Comparison of ENCODE assay signal across 14 cellular contexts in genomic region chr15:35753486-35753885, GRCh38.
DNase-seq lines count a peak whose midpoint lies in the region; ATAC-seq and TF ChIP-seq lines count a peak whose summit lies in the region.
"Had no signal": no experiment of that assay in that cellular context is flagged by ENCODE, and none has a peak within 500 bp of the region (broad histone marks: within the 10 kb centered on the region; RNA-seq: fewer than 3 reads in every experiment).

No MANE protein-coding gene starts in this region.

- no peak overlapping the region for H3K27ac ChIP-seq in OCI-LY7 (ENCODE audit: low read depth, low read length, poor library complexity, severe bottlenecking)
- H3K27ac ChIP-seq: lower lobe of right lung, neural progenitor cell had no signal

- BruUV-seq in OCI-LY7 (replicated peaks; lab: Mats Ljungman, UMichigan) = no TSS peak

- no peak for ATAC-seq in HG03439 (IDR thresholded peaks at IDR 0.05; ENCODE audit: unreplicated experiment)
- ATAC-seq: lower lobe of right lung; stimulated activated naive CD8-positive, alpha-beta T cell treated with anti-CD3 and anti-CD28 coated beads, Interleukin-15, amount 100 ng/mL, for 72 hours had no signal

- no peak overlapping the region for H2AFZ ChIP-seq in OCI-LY7 (ENCODE audit: low read length)
- H2AFZ ChIP-seq: neural progenitor cell had no signal

- no peak overlapping the region for H3K4me2 ChIP-seq in OCI-LY7 (ENCODE audit: low read length)
- H3K4me2 ChIP-seq: neural progenitor cell had no signal

- in situ Hi-C loops in SK-MEL-5 (cut with HindIII; ENCODE audit: low pct_unique_long_range_greater_than_20kb, low sequenced_read_pairs) = no loop called here

- CTCF ChIA-PET in OCI-LY7 (lab: Charles Lee; ENCODE audit: unreplicated experiment) = no interaction called here

- H3K9me3 ChIP-seq in OCI-LY7 (ENCODE audit: low read length) = no peaks in the 10 kb centered on the region
- H3K9me3 ChIP-seq: lower lobe of right lung had no signal

- no peaks in the 10 kb centered on the region for H4K20me1 ChIP-seq in OCI-LY7 (ENCODE audit: insufficient read depth, low read length)

- H3K79me2 ChIP-seq in OCI-LY7 (ENCODE audit: insufficient read depth, low read depth, low read length) = no peaks in the 10 kb centered on the region

- H3K4me1 ChIP-seq in OCI-LY7 (ENCODE audit: insufficient read depth, low read length, poor library complexity, severe bottlenecking) = no peaks in the 10 kb centered on the region
- H3K4me1 ChIP-seq: lower lobe of right lung had no signal

- DNase-seq in GM03348 (ENCODE audit: low spot score) (peak; percentile 17), SK-MEL-5 (ENCODE audit: low read depth, low spot score) (peak; percentile 49), fibroblast of mammary gland (ENCODE audit: low read depth) (peak; percentile 93), pons (ENCODE audit: low spot score) (peak; percentile 56), GM10266 (ENCODE audit: extremely low spot score) (no peak), OCI-LY7 (ENCODE audit: low spot score) (no peak), islet precursor cell (no peak)
- DNase-seq: amniotic stem cell; effector memory CD4-positive, alpha-beta T cell; lower lobe of right lung; small intestine; stimulated activated naive CD8-positive, alpha-beta T cell treated with anti-CD3 and anti-CD28 coated beads, Interleukin-15, amount 100 ng/mL, for 72 hours had no signal

- H3K4me3 ChIP-seq in fibroblast of mammary gland (ENCODE audit: control insufficient read depth, low read depth, low read length) = no peak overlapping the region
- H3K4me3 ChIP-seq in OCI-LY7 (ENCODE audit: low read depth, low read length, poor library complexity, severe bottlenecking) = no peak overlapping the region
- H3K4me3 ChIP-seq: lower lobe of right lung, neural progenitor cell had no signal

- POLR2A ChIA-PET in OCI-LY7 (lab: Charles Lee) = no interaction called here

- intact Hi-C loops in OCI-LY7 (cut with micrococcal nuclease; ENCODE audit: unreplicated experiment) = loop anchor here (10.0 kb wide), 1 partner anchor 229 kb away; no protein-coding TSS in a partner anchor

- no peak for TF ChIP-seq CTCF in fibroblast of mammary gland (conservative IDR thresholded peaks at IDR 0.05; ENCODE audit: control insufficient read depth, insufficient read depth, low read depth, low read length)
- no peak for TF ChIP-seq CTCF in GM10266 (IDR thresholded peaks at IDR 0.05; ENCODE audit: control insufficient read depth, insufficient read depth, low read depth, missing control alignments)
- TF ChIP-seq CTCF in OCI-LY7 (conservative IDR thresholded peaks at IDR 0.05; ENCODE audit: low read length) = no peak

- H3K9me2 ChIP-seq in OCI-LY7 (ENCODE audit: insufficient read depth, low read length) = no peaks in the 10 kb centered on the region

- no peaks in the 10 kb centered on the region for H3K36me3 ChIP-seq in OCI-LY7 (ENCODE audit: insufficient read depth, low read length)
- H3K36me3 ChIP-seq: lower lobe of right lung, neural progenitor cell had no signal

Comparison
In these comparisons a context has a peak if more than half of its experiments do, and no peak if none do; other contexts are left out.
1. DNase-seq: peak in GM03348 (single experiment), SK-MEL-5 (single experiment), fibroblast of mammary gland (single experiment) and pons (single experiment); none in GM10266 (single experiment), OCI-LY7 (single experiment) and islet precursor cell (single experiment).